23 cellular contexts compared by ENCODE assay signal in genomic region chr6:43434943-43435342, GRCh38. TPM values are rescaled to one million over a fixed set of nuclear protein-coding genes. Genes with fewer than 3 reads are reported as not detected.
"Had no signal": no experiment of that assay in that cellular context is flagged by ENCODE, and none has a peak within 500 bp of the region (broad histone marks: within the 10 kb centered on the region; RNA-seq: fewer than 3 reads in every experiment).

No MANE protein-coding gene starts in this region.

- H3K27me3 Mint-ChIP-seq: activated B cell treated with CpG ODN at 0.5 μM for 24 hours; activated CD4-positive, alpha-beta T cell treated with anti-CD3 and anti-CD28 coated beads, Interleukin-2, amount 10 ng/mL, durations not matched to agents 24 days and 14 days; activated naive CD8-positive, alpha-beta T cell treated with anti-CD3 and anti-CD28 coated beads, Interleukin-2, amount 50 U/mL, for 24 hours; T-helper 17 cell had no signal

- H3K9me3 ChIP-seq: ascending aorta, body of pancreas, Peyer's patch had no signal

- H3K4me3 Mint-ChIP-seq: activated B cell treated with CpG ODN at 0.5 μM for 24 hours; activated CD4-positive, alpha-beta T cell treated with anti-CD3 and anti-CD28 coated beads, Interleukin-2, amount 10 ng/mL, durations not matched to agents 24 days and 14 days; activated naive CD8-positive, alpha-beta T cell treated with anti-CD3 and anti-CD28 coated beads, Interleukin-2, amount 50 U/mL, for 24 hours; T-helper 17 cell had no signal

- DNase-seq: activated B cell treated with CpG ODN at 0.5 μM for 24 hours; activated CD4-positive, alpha-beta T cell treated with anti-CD3 and anti-CD28 coated beads for 1 hour; activated CD4-positive, alpha-beta T cell treated with anti-CD3 and anti-CD28 coated beads, Interleukin-2, amount 10 ng/mL, durations not matched to agents 24 days and 14 days; activated CD4-positive, alpha-beta T cell treated with anti-CD3 and anti-CD28 coated beads, Interleukin-2, amount 50 U/mL, for 48 hours; activated naive CD4-positive, alpha-beta T cell treated with anti-CD3 and anti-CD28 coated beads, Interleukin-2, amount 50 U/mL, for 16 hours; activated naive CD8-positive, alpha-beta T cell treated with anti-CD3 and anti-CD28 coated beads, Interleukin-2, amount 50 U/mL, for 24 hours; amniotic stem cell; MM.1S; NCI-H1105; NCI-H1436; NCI-H1694 treated with DMSO at 0.1 percent for 48 hours; NCI-H2029 treated with DMSO at 0.1 percent for 48 hours; NCI-H345; NCI-H510A treated with DMSO at 0.1 percent for 48 hours; NCI-H69; NK-92 treated with Interleukin-12 subunit alpha and Interleukin-12 subunit beta, amount 100 ng/mL, for 24 hours; OCI-M1; Peyer's patch; SIG-M5; T-helper 17 cell; T-helper 9 cell had no signal

- H3K4me1 Mint-ChIP-seq: activated B cell treated with CpG ODN at 0.5 μM for 24 hours; activated CD4-positive, alpha-beta T cell treated with anti-CD3 and anti-CD28 coated beads, Interleukin-2, amount 10 ng/mL, durations not matched to agents 24 days and 14 days had no signal

- H3K27me3 ChIP-seq: ascending aorta, body of pancreas, Peyer's patch had no signal

- H3K9me3 Mint-ChIP-seq: activated B cell treated with CpG ODN at 0.5 μM for 24 hours; activated CD4-positive, alpha-beta T cell treated with anti-CD3 and anti-CD28 coated beads, Interleukin-2, amount 10 ng/mL, durations not matched to agents 24 days and 14 days; activated naive CD8-positive, alpha-beta T cell treated with anti-CD3 and anti-CD28 coated beads, Interleukin-2, amount 50 U/mL, for 24 hours had no signal

- H3K4me3 ChIP-seq: ascending aorta, body of pancreas, Peyer's patch had no signal

- H3K27ac ChIP-seq: Peyer's patch had no signal

- ATAC-seq: activated naive CD8-positive, alpha-beta T cell treated with anti-CD3 and anti-CD28 coated beads, Interleukin-2, amount 50 U/mL, for 24 hours; body of pancreas; T-helper 17 cell had no signal

- H3K27ac Mint-ChIP-seq: activated B cell treated with CpG ODN at 0.5 μM for 24 hours; activated CD4-positive, alpha-beta T cell treated with anti-CD3 and anti-CD28 coated beads, Interleukin-2, amount 10 ng/mL, durations not matched to agents 24 days and 14 days; activated naive CD8-positive, alpha-beta T cell treated with anti-CD3 and anti-CD28 coated beads, Interleukin-2, amount 50 U/mL, for 24 hours; T-helper 17 cell had no signal

RNA-seq across cellular contexts. Expression of gene DLK2, which starts 20.4 kb away (rescaled TPM):
- total RNA-seq: ascending aorta, body of pancreas, Peyer's patch had no signal
